17 cellular contexts compared by ENCODE assay signal in genomic region chr2:158754303-158754611, GRCh38. TPM values are rescaled to one million over a fixed set of nuclear protein-coding genes. Genes with fewer than 3 reads are reported as not detected.
A peak's percentile ranks its signal among the peaks of the same experiment; 100 is the strongest.
DNase-seq lines count a peak whose midpoint lies in the region; ATAC-seq, FAIRE-seq and TF ChIP-seq lines count a peak whose summit lies in the region.
"Had no signal": no experiment of that assay in that cellular context is flagged by ENCODE, and none has a peak within 500 bp of the region (broad histone marks: within the 10 kb centered on the region; RNA-seq: fewer than 3 reads in every experiment).

No MANE protein-coding gene starts in this region.

- in situ Hi-C loops in K562 (cut with MboI) = no loop called here

- FAIRE-seq in K562 (lab: Jason Lieb, UNC) = no peak

- no peak overlapping the region for H3K4me3 ChIP-seq in K562
- H3K4me3 ChIP-seq: ovary had no signal

- H3K27ac Mint-ChIP-seq in type B pancreatic cell = no peak overlapping the region
- H3K27ac Mint-ChIP-seq: activated naive CD8-positive, alpha-beta T cell treated with anti-CD3 and anti-CD28 coated beads, Interleukin-2, amount 10 ng/mL, durations not matched to agents 7 days and 5 days; effector memory CD8-positive, alpha-beta T cell had no signal

- intact Hi-C loops in K562 (cut with micrococcal nuclease) = loop anchor here (1.0 to 5.0 kb wide), 3 partner anchors 719 to 1257 kb away; no protein-coding TSS in a partner anchor

- POLR2A ChIA-PET in K562 (lab: Yijun Ruan, JAX) = interaction anchor here (0.9 to 1.0 kb wide), 2 partner anchors 9 to 13 kb away, joined by 3 read pairs; no protein-coding TSS in a partner anchor

- BruUV-seq in K562 (replicated peaks; lab: Mats Ljungman, UMichigan) = no TSS peak

- no peaks in the 10 kb centered on the region for H3K36me3 Mint-ChIP-seq in type B pancreatic cell
- H3K36me3 Mint-ChIP-seq: activated naive CD8-positive, alpha-beta T cell treated with anti-CD3 and anti-CD28 coated beads, Interleukin-2, amount 10 ng/mL, durations not matched to agents 7 days and 5 days had no signal

- no peaks in the 10 kb centered on the region for H3K9me3 Mint-ChIP-seq in type B pancreatic cell
- H3K9me3 Mint-ChIP-seq: activated naive CD8-positive, alpha-beta T cell treated with anti-CD3 and anti-CD28 coated beads, Interleukin-2, amount 10 ng/mL, durations not matched to agents 7 days and 5 days; activated T-cell treated with anti-CD3 and anti-CD28 coated beads, Interleukin-2, amount 50 U/mL, for 4 hours; central memory CD8-positive, alpha-beta T cell; effector memory CD8-positive, alpha-beta T cell had no signal

- TF ChIP-seq POLR2A in K562 (conservative IDR thresholded peaks at IDR 0.05) = no peak

- no peaks in the 10 kb centered on the region for H3K9me3 ChIP-seq in K562 (replicated peaks; ENCODE audit: control insufficient read depth, insufficient read depth, low read depth, low read length)
- H3K9me3 ChIP-seq: BE2C, ovary, suprapubic skin had no signal

- CTCF ChIA-PET in K562 (lab: Yijun Ruan, JAX; ENCODE audit: low intra/inter-chr PET ratio) = interaction anchor here (0.6 to 1.1 kb wide), 2 partner anchors 730 to 1244 kb away, joined by 3 to 4 read pairs; no protein-coding TSS in a partner anchor

- peaks cover 8% of the 10 kb centered on the region for H3K27me3 Mint-ChIP-seq in type B pancreatic cell
- H3K27me3 Mint-ChIP-seq: activated naive CD8-positive, alpha-beta T cell treated with anti-CD3 and anti-CD28 coated beads, Interleukin-2, amount 10 ng/mL, durations not matched to agents 7 days and 5 days had no signal

- peak; percentile 23 for ATAC-seq in GM19395 (IDR thresholded peaks at IDR 0.05; ENCODE audit: unreplicated experiment)
- ATAC-seq in HG03280 (IDR thresholded peaks at IDR 0.05; ENCODE audit: unreplicated experiment) = peak; percentile 15
- peak; percentile 16; the same call in 2 of the 3 replicates for ATAC-seq in K562
- ATAC-seq in GM21528 (IDR thresholded peaks at IDR 0.05; ENCODE audit: low FRiP score, unreplicated experiment) = no peak

- H3K4me1 ChIP-seq in K562 (replicated peaks in 1 of 2; ENCODE audit: control insufficient read depth in 2 of 2, insufficient read depth in 2 of 2, low read length in 2 of 2) = no peaks in the 10 kb centered on the region
- H3K4me1 ChIP-seq: BE2C had no signal

- H3K4me3 Mint-ChIP-seq in type B pancreatic cell = no peak overlapping the region
- H3K4me3 Mint-ChIP-seq: activated naive CD8-positive, alpha-beta T cell treated with anti-CD3 and anti-CD28 coated beads, Interleukin-2, amount 10 ng/mL, durations not matched to agents 7 days and 5 days; activated T-cell treated with anti-CD3 and anti-CD28 coated beads, Interleukin-2, amount 50 U/mL, for 4 hours; central memory CD8-positive, alpha-beta T cell; effector memory CD8-positive, alpha-beta T cell had no signal

- peaks cover 14% of the 10 kb centered on the region for H3K4me1 Mint-ChIP-seq in type B pancreatic cell (ENCODE audit: unreplicated experiment)
- H3K4me1 Mint-ChIP-seq: activated naive CD8-positive, alpha-beta T cell treated with anti-CD3 and anti-CD28 coated beads, Interleukin-2, amount 10 ng/mL, durations not matched to agents 7 days and 5 days; central memory CD8-positive, alpha-beta T cell had no signal

- DNase-seq in K562 (ENCODE audit: extremely low read depth in 1 of 4, low spot score in 3 of 4) (no peak), type B pancreatic cell (ENCODE audit: extremely low spot score, unreplicated experiment) (no peak), occipital lobe (lab: John Stamatoyannopoulos, UW) (no peak), amygdala (lab: John Stamatoyannopoulos, UW) (no peak)
- DNase-seq: activated naive CD8-positive, alpha-beta T cell treated with anti-CD3 and anti-CD28 coated beads, Interleukin-2, amount 10 ng/mL, durations not matched to agents 7 days and 5 days; stimulated activated CD4-positive, alpha-beta T cell treated with anti-CD3 and anti-CD28 coated beads, Interleukin-4, amount 100 ng/mL, for 1 hour had no signal

- no peak overlapping the region for H3K4me2 ChIP-seq in K562 (ENCODE audit: insufficient read depth, low read length)

- no peak overlapping the region for H3K27ac ChIP-seq in K562 (ENCODE audit: extremely low read depth, low read depth, low read length)
- H3K27ac ChIP-seq: ovary, suprapubic skin had no signal

- H3K9ac ChIP-seq in K562 (ENCODE audit: insufficient read depth in 1 of 2, low read depth in 2 of 2, low read length in 2 of 2) = no peak overlapping the region

- peaks cover 4 to 21% of the 10 kb centered on the region in 2 experiments; a peak in 4 of 5 replicates for H3K27me3 ChIP-seq in K562 (ENCODE audit: control insufficient read depth in 2 of 2, insufficient read depth in 2 of 2, low read length in 2 of 2)
- H3K27me3 ChIP-seq: BE2C, ovary, suprapubic skin had no signal

- no peak for TF ChIP-seq RAD21 in K562 (CRISPR knock-in tag; conservative IDR thresholded peaks at IDR 0.05 in 1 of 2, IDR thresholded peaks at IDR 0.05 in 1 of 2)

- WGBS in K562 (ENCODE audit: insufficient coverage, low coverage, missing lambda C conversion rate) = 0% methylated on average over 4 of the region's 4 CpGs

- H3K36me3 ChIP-seq in K562 (ENCODE audit: control insufficient read depth, insufficient read depth, low read length) = no peaks in the 10 kb centered on the region
- H3K36me3 ChIP-seq: BE2C, ovary, suprapubic skin had no signal

- no peaks in the 10 kb centered on the region for H3K9me1 ChIP-seq in K562 (ENCODE audit: control insufficient read depth, insufficient read depth, low read length)

- H3K79me2 ChIP-seq in K562 (ENCODE audit: control insufficient read depth, insufficient read depth, low read length) = no peaks in the 10 kb centered on the region

- H4K20me1 ChIP-seq in K562 (replicated peaks; ENCODE audit: control insufficient read depth, insufficient read depth, low read length) = no peaks in the 10 kb centered on the region

- TF ChIP-seq CTCF in K562 (IDR thresholded peaks at IDR 0.05 in 2 of 3, conservative IDR thresholded peaks at IDR 0.05 in 1 of 3; ENCODE audit: insufficient read depth in 2 of 3, low read depth in 1 of 3, low read length in 3 of 3) (no peak), type B pancreatic cell (conservative IDR thresholded peaks at IDR 0.05) (peak; percentile 12)

- peak overlapping the region; percentile 35; the same call in 1 of the 2 replicates for H2AFZ ChIP-seq in K562 (ENCODE audit: low read depth, low read length)

- no peak for TF ChIP-seq EP300 in K562 (IDR thresholded peaks at IDR 0.05; ENCODE audit: low read length)

TF ChIP-seq in K562, 482 proteins besides CTCF, POLR2A, EP300 and RAD21:
- TF ChIP-seq ETS2 (tag; IDR thresholded peaks at IDR 0.05; ENCODE audit: borderline replicate concordance, poor library complexity, severe bottlenecking) (no peak), IRF1 (CRISPR knock-in tag; IDR thresholded peaks at IDR 0.05; ENCODE audit: borderline replicate concordance) (no peak), DIDO1 (tag; IDR thresholded peaks at IDR 0.05; ENCODE audit: low read depth) (0 out of 2 replicates have a peak, but pooled peaks have one; percentile 4)

RNA-seq across cellular contexts. Expression of gene DAPL1, which starts 40.9 kb away (rescaled TPM):
- not detected in 2 replicates for total RNA-seq in K562 (2011; cell fraction: chromatin; rRNA removed; ENCODE audit: low replicate concordance)
- not detected in 2 replicates for total RNA-seq in K562 (2011; cell fraction: nucleolus; rRNA removed)
- total RNA-seq in K562 (2011; cell fraction: nucleoplasm; rRNA removed) = not detected in 2 replicates
- total RNA-seq in K562 (2014; rRNA removed) = not detected in 2 replicates
- total RNA-seq in K562 (2014; rRNA removed; fragmentation: Illumina TruSeq; extraction: Trizol) = not detected in 2 replicates
- not detected in 2 replicates for total RNA-seq in K562 (2015; rRNA removed; fragmentation: Illumina TruSeq; extraction: Trizol)
- total RNA-seq in K562 (2021) = not detected in 2 replicates
- not detected in 2 replicates for polyA plus RNA-seq in K562 (2011; rRNA removed)
- not detected in 2 replicates for polyA plus RNA-seq in K562 (2011; cell fraction: cytosol; rRNA removed)
- polyA plus RNA-seq in K562 (2011; cell fraction: nucleus; rRNA removed) = not detected in 2 replicates
- polyA plus RNA-seq in K562 (2012) = not detected in 2 replicates
- not detected in 2 replicates for polyA plus RNA-seq in K562 (2014; fragmentation: Illumina TruSeq; extraction: Trizol)
- polyA plus RNA-seq in K562 (2014; fragmentation: Nextera tagmentation; extraction: Ambion mirVana) = not detected
- polyA plus RNA-seq in K562 (2014; rRNA removed) = not detected in 2 replicates
- polyA minus RNA-seq in K562 (2011; rRNA and poly(A)+ RNA removed) = not detected in 2 replicates
- polyA minus RNA-seq in K562 (2011; cell fraction: cytosol; rRNA and poly(A)+ RNA removed) = not detected in 2 replicates
- polyA minus RNA-seq in K562 (2011; cell fraction: nucleus; rRNA and poly(A)+ RNA removed) = not detected in 2 replicates
- 0.76 TPM in 1 of 2 replicates, not detected in the other for total RNA-seq in type B pancreatic cell (ENCODE audit: low replicate concordance)
- total RNA-seq in occipital lobe = not detected
- total RNA-seq: activated naive CD8-positive, alpha-beta T cell treated with anti-CD3 and anti-CD28 coated beads, Interleukin-2, amount 10 ng/mL, durations not matched to agents 7 days and 5 days; activated T-cell treated with anti-CD3 and anti-CD28 coated beads, Interleukin-2, amount 50 U/mL, for 4 hours; HT1080; NCI-H460 had no signal
